Comparison of ENCODE assay signal across 1 cellular context in genomic region chr5:62375627-62376026, GRCh38.
TF ChIP-seq lines count a peak whose summit lies in the region.

No MANE protein-coding gene starts in this region.

TF ChIP-seq in WTC11, 78 proteins besides CTCF, POLR2A, EP300 and RAD21 (continued from another document):
- TF ChIP-seq ZNF281 (CRISPR knock-in tag; IDR thresholded peaks at IDR 0.05) (no peak), ZNF416 (CRISPR knock-in tag; IDR thresholded peaks at IDR 0.05) (no peak), CREB1 (CRISPR knock-in tag; IDR thresholded peaks at IDR 0.05) (no peak), FOXJ3 (CRISPR knock-in tag; IDR thresholded peaks at IDR 0.05; ENCODE audit: borderline replicate concordance) (no peak), PRDM15 (CRISPR knock-in tag; IDR thresholded peaks at IDR 0.05) (no peak), ETV6 (CRISPR knock-in tag; IDR thresholded peaks at IDR 0.05) (no peak), STAT6 (CRISPR knock-in tag; conservative IDR thresholded peaks at IDR 0.05; ENCODE audit: low read depth) (no peak)
- TF ChIP-seq, protein P1, sequence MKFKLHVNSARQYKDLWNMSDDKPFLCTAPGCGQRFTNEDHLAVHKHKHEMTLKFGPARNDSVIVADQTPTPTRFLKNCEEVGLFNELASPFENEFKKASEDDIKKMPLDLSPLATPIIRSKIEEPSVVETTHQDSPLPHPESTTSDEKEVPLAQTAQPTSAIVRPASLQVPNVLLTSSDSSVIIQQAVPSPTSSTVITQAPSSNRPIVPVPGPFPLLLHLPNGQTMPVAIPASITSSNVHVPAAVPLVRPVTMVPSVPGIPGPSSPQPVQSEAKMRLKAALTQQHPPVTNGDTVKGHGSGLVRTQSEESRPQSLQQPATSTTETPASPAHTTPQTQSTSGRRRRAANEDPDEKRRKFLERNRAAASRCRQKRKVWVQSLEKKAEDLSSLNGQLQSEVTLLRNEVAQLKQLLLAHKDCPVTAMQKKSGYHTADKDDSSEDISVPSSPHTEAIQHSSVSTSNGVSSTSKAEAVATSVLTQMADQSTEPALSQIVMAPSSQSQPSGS (CRISPR knock-in tag; IDR thresholded peaks at IDR 0.05; ENCODE audit: borderline replicate concordance, low read depth) = no peak
TF ChIP-seq in WTC11: peak in this region for 0.
